In genomic region chr17:14006249-14006942, GRCh38 we compare ENCODE assay signal across 14 cellular contexts.
A peak's percentile ranks its signal among the peaks of the same experiment; 100 is the strongest.
DNase-seq lines count a peak whose midpoint lies in the region; ATAC-seq and TF ChIP-seq lines count a peak whose summit lies in the region.
"Had no signal": no experiment of that assay in that cellular context is flagged by ENCODE, and none has a peak within 500 bp of the region (broad histone marks: within the 10 kb centered on the region; RNA-seq: fewer than 3 reads in every experiment).

No MANE protein-coding gene starts in this region.

- peak overlapping the region in 2 of 3 donors; percentile 6 to 22 for H3K27ac Mint-ChIP-seq in CD4-positive, CD25-positive, alpha-beta regulatory T cell
- peak overlapping the region; percentile 83 for H3K27ac Mint-ChIP-seq in dendritic cell treated with granulocyte-macrophage colony-stimulating factor and Interleukin-4, amounts not matched to agents 40 ng/mL and 50 ng/mL, for 4 days
- peak overlapping the region; percentile 10 for H3K27ac Mint-ChIP-seq in neural crest cell (ENCODE audit: unreplicated experiment)
- H3K27ac Mint-ChIP-seq: CD8-positive, alpha-beta T cell; HFFc6 had no signal

- no peaks in the 10 kb centered on the region for H3K9me3 ChIP-seq in CD4-positive, CD25-positive, alpha-beta regulatory T cell (ENCODE audit: control insufficient read depth in 2 of 2, low read length in 2 of 2)
- no peaks in the 10 kb centered on the region for H3K9me3 ChIP-seq in suprapubic skin
- H3K9me3 ChIP-seq: Caco-2, HAP-1 had no signal

- no peaks in the 10 kb centered on the region for H3K4me1 ChIP-seq in CD4-positive, CD25-positive, alpha-beta regulatory T cell (ENCODE audit: control insufficient read depth, insufficient read depth, low read length, poor library complexity, severe bottlenecking)
- peaks cover 13% of the 10 kb centered on the region for H3K4me1 ChIP-seq in suprapubic skin
- H3K4me1 ChIP-seq: Caco-2 had no signal

- peaks cover 0 to 3% (median 0%) of the 10 kb centered on the region in 7 donors for H3K9me3 Mint-ChIP-seq in CD4-positive, CD25-positive, alpha-beta regulatory T cell
- H3K9me3 Mint-ChIP-seq in dendritic cell treated with granulocyte-macrophage colony-stimulating factor and Interleukin-4, amounts not matched to agents 40 ng/mL and 50 ng/mL, for 4 days = peaks cover under 1% of the 10 kb centered on the region
- H3K9me3 Mint-ChIP-seq in neural crest cell = peaks cover 3% of the 10 kb centered on the region
- H3K9me3 Mint-ChIP-seq: CD8-positive, alpha-beta T cell; HFFc6 had no signal

- H3K36me3 Mint-ChIP-seq in CD4-positive, CD25-positive, alpha-beta regulatory T cell = peaks cover 16% of the 10 kb centered on the region
- H3K36me3 Mint-ChIP-seq in dendritic cell treated with granulocyte-macrophage colony-stimulating factor and Interleukin-4, amounts not matched to agents 40 ng/mL and 50 ng/mL, for 4 days (ENCODE audit: low read depth) = no peaks in the 10 kb centered on the region
- peaks cover 13% of the 10 kb centered on the region for H3K36me3 Mint-ChIP-seq in neural crest cell (ENCODE audit: low read depth)

- TF ChIP-seq CTCF in neural crest cell (conservative IDR thresholded peaks at IDR 0.05) = no peak
- no peak for TF ChIP-seq CTCF in suprapubic skin (IDR thresholded peaks at IDR 0.05)

- H3K27ac ChIP-seq in CD4-positive, CD25-positive, alpha-beta regulatory T cell (ENCODE audit: insufficient read depth, low read length, poor library complexity, severe bottlenecking) = no peak overlapping the region
- H3K27ac ChIP-seq in suprapubic skin = no peak overlapping the region

- peaks cover 2% of the 10 kb centered on the region for H3K36me3 ChIP-seq in CD4-positive, CD25-positive, alpha-beta regulatory T cell (ENCODE audit: control insufficient read depth, insufficient read depth, low read length)
- H3K36me3 ChIP-seq in suprapubic skin = no peaks in the 10 kb centered on the region
- H3K36me3 ChIP-seq: HAP-1 had no signal

- no peak for ATAC-seq in CD4-positive, CD25-positive, alpha-beta regulatory T cell (ENCODE audit: low read depth in 2 of 2)
- ATAC-seq in left lobe of liver = peak; percentile 79
- ATAC-seq: CD8-positive, alpha-beta T cell had no signal

- WGBS in suprapubic skin = 83% methylated on average over 1 of the region's 1 CpG

- H3K4me3 Mint-ChIP-seq in CD4-positive, CD25-positive, alpha-beta regulatory T cell = no peak overlapping the region
- no peak overlapping the region for H3K4me3 Mint-ChIP-seq in dendritic cell treated with granulocyte-macrophage colony-stimulating factor and Interleukin-4, amounts not matched to agents 40 ng/mL and 50 ng/mL, for 4 days
- H3K4me3 Mint-ChIP-seq in neural crest cell = no peak overlapping the region
- H3K4me3 Mint-ChIP-seq: CD8-positive, alpha-beta T cell; HFFc6 had no signal

- intact Hi-C loops in dendritic cell treated with granulocyte-macrophage colony-stimulating factor and Interleukin-4, amounts not matched to agents 40 ng/mL and 50 ng/mL, for 4 days (cut with micrococcal nuclease) = loop anchor here (5.0 kb wide), 1 partner anchor 74 kb away; no protein-coding TSS in a partner anchor

- DNase-seq in CD4-positive, CD25-positive, alpha-beta regulatory T cell = no peak
- DNase-seq in left lobe of liver (ENCODE audit: low spot score) (peak; percentile 64), neural crest cell (ENCODE audit: low read depth, low spot score) (no peak), NCI-H2171 (lab: John Stamatoyannopoulos, UW) (no peak), suprapubic skin (ENCODE audit: low spot score in 2 of 2) (no peak)
- DNase-seq: C1 segment of cervical spinal cord; Caco-2; CD8-positive, alpha-beta T cell; DMS153; DND-41; GOT3; HFFc6 had no signal

- H3K27me3 Mint-ChIP-seq in CD4-positive, CD25-positive, alpha-beta regulatory T cell = no peaks in the 10 kb centered on the region
- H3K27me3 Mint-ChIP-seq in dendritic cell treated with granulocyte-macrophage colony-stimulating factor and Interleukin-4, amounts not matched to agents 40 ng/mL and 50 ng/mL, for 4 days = peaks cover 2% of the 10 kb centered on the region
- no peaks in the 10 kb centered on the region for H3K27me3 Mint-ChIP-seq in neural crest cell (ENCODE audit: low read depth)

- no peaks in the 10 kb centered on the region for H3K27me3 ChIP-seq in CD4-positive, CD25-positive, alpha-beta regulatory T cell (ENCODE audit: control insufficient read depth, insufficient read depth, low read length)
- no peaks in the 10 kb centered on the region for H3K27me3 ChIP-seq in suprapubic skin

- no peak for TF ChIP-seq POLR2A in suprapubic skin (IDR thresholded peaks at IDR 0.05)

- peaks cover 0 to 9% (median 5%) of the 10 kb centered on the region in 4 donors for H3K4me1 Mint-ChIP-seq in CD4-positive, CD25-positive, alpha-beta regulatory T cell
- peaks cover 30% of the 10 kb centered on the region for H3K4me1 Mint-ChIP-seq in dendritic cell treated with granulocyte-macrophage colony-stimulating factor and Interleukin-4, amounts not matched to agents 40 ng/mL and 50 ng/mL, for 4 days (ENCODE audit: low read depth)
- H3K4me1 Mint-ChIP-seq in neural crest cell = no peaks in the 10 kb centered on the region

- no peak overlapping the region for H3K4me3 ChIP-seq in CD4-positive, CD25-positive, alpha-beta regulatory T cell (ENCODE audit: low read depth, low read length)
- no peak overlapping the region for H3K4me3 ChIP-seq in suprapubic skin
- H3K4me3 ChIP-seq: HAP-1 had no signal

- TF ChIP-seq EP300 in suprapubic skin (IDR thresholded peaks at IDR 0.05) = no peak

Comparison
In these comparisons a context has a peak if more than half of its experiments do, and no peak if none do; other contexts are left out.
1. H3K27ac Mint-ChIP-seq: peak in every context shown above with its lines; median percentile 83 in dendritic cell treated with granulocyte-macrophage colony-stimulating factor and Interleukin-4, amounts not matched to agents 40 ng/mL and 50 ng/mL, for 4 days; 14 in CD4-positive, CD25-positive, alpha-beta regulatory T cell; 10 in neural crest cell.